27 cellular contexts compared by ENCODE assay signal in genomic region chr11:2878782-2879181, GRCh38. TPM values are rescaled to one million over a fixed set of nuclear protein-coding genes. Genes with fewer than 3 reads are reported as not detected.
DNase-seq lines count a peak whose midpoint lies in the region; ATAC-seq, FAIRE-seq and TF ChIP-seq lines count a peak whose summit lies in the region.
"Had no signal": no experiment of that assay in that cellular context is flagged by ENCODE, and none has a peak within 500 bp of the region (broad histone marks: within the 10 kb centered on the region; RNA-seq: fewer than 3 reads in every experiment).

No MANE protein-coding gene starts in this region.

- H3K79me2 ChIP-seq in K562 (ENCODE audit: control insufficient read depth, insufficient read depth, low read length): no peaks in the 10 kb centered on the region

- no peaks in the 10 kb centered on the region for H3K36me3 ChIP-seq in HEK293 (ENCODE audit: control insufficient read depth in 2 of 2, insufficient read depth in 1 of 2, low read length in 2 of 2)
- no peaks in the 10 kb centered on the region for H3K36me3 ChIP-seq in K562 (ENCODE audit: control insufficient read depth, insufficient read depth, low read length)
- no peaks in the 10 kb centered on the region for H3K36me3 ChIP-seq in MG63
- H3K36me3 ChIP-seq: BE2C, BLaER1 had no signal

- no peaks in the 10 kb centered on the region for H3K9me3 ChIP-seq in HEK293 (ENCODE audit: control insufficient read depth, insufficient read depth, low read depth, low read length)
- H3K9me3 ChIP-seq in K562 (replicated peaks; ENCODE audit: control insufficient read depth, insufficient read depth, low read depth, low read length): peaks cover 6% of the 10 kb centered on the region
- no peaks in the 10 kb centered on the region for H3K9me3 ChIP-seq in MG63
- H3K9me3 ChIP-seq: BE2C had no signal

- no peak for TF ChIP-seq EP300 in K562 (IDR thresholded peaks at IDR 0.05; ENCODE audit: low read length)

- no peak overlapping the region for H3K9ac ChIP-seq in K562 (ENCODE audit: insufficient read depth in 1 of 2, low read depth in 2 of 2, low read length in 2 of 2)
- H3K9ac ChIP-seq: BLaER1 had no signal

- H3K27ac ChIP-seq in HEK293 (ENCODE audit: extremely low read depth, low read depth, low read length): no peak overlapping the region
- no peak overlapping the region for H3K27ac ChIP-seq in K562 (ENCODE audit: extremely low read depth, low read depth, low read length)
- H3K27ac ChIP-seq: BLaER1 had no signal

- no peaks in the 10 kb centered on the region for H3K4me1 ChIP-seq in HEK293 (ENCODE audit: control insufficient read depth, insufficient read depth, low read length)
- peaks cover 0 to 25% of the 10 kb centered on the region in 2 experiments; a peak in 3 of 5 replicates for H3K4me1 ChIP-seq in K562 (replicated peaks in 1 of 2; ENCODE audit: control insufficient read depth in 2 of 2, insufficient read depth in 2 of 2, low read length in 2 of 2)
- H3K4me1 ChIP-seq: BE2C had no signal

- H3K4me2 ChIP-seq in K562 (ENCODE audit: insufficient read depth, low read length): no peak overlapping the region
- H3K4me2 ChIP-seq: BLaER1 had no signal

- peaks cover 22% of the 10 kb centered on the region for H3K9me3 Mint-ChIP-seq in glutamatergic neuron (ENCODE audit: unreplicated experiment)
- H3K9me3 Mint-ChIP-seq in stimulated activated memory B cell treated with anti-CD40 and anti-IgM and Interleukin-4, amounts not matched to agents 10 μg/mL and 1 μg/mL and 100 μg/mL, for 72 hours: no peaks in the 10 kb centered on the region
- H3K9me3 Mint-ChIP-seq: CD8-positive, alpha-beta memory T cell had no signal

- peaks cover 9% of the 10 kb centered on the region for H3K27me3 Mint-ChIP-seq in glutamatergic neuron (ENCODE audit: unreplicated experiment)
- peaks cover 34% of the 10 kb centered on the region for H3K27me3 Mint-ChIP-seq in stimulated activated memory B cell treated with anti-CD40 and anti-IgM and Interleukin-4, amounts not matched to agents 10 μg/mL and 1 μg/mL and 100 μg/mL, for 72 hours

- no peak overlapping the region for H3K4me3 Mint-ChIP-seq in glutamatergic neuron (ENCODE audit: unreplicated experiment)
- H3K4me3 Mint-ChIP-seq in stimulated activated memory B cell treated with anti-CD40 and anti-IgM and Interleukin-4, amounts not matched to agents 10 μg/mL and 1 μg/mL and 100 μg/mL, for 72 hours: no peak overlapping the region
- H3K4me3 Mint-ChIP-seq: CD14-positive monocyte; CD4-positive, alpha-beta memory T cell had no signal

- no peak for TF ChIP-seq POLR2A in K562 (conservative IDR thresholded peaks at IDR 0.05)

- no peak overlapping the region for H2AFZ ChIP-seq in K562 (ENCODE audit: low read depth, low read length)

- intact Hi-C loops in K562 (cut with micrococcal nuclease): no loop called here

- H3K9me1 ChIP-seq in K562 (ENCODE audit: control insufficient read depth, insufficient read depth, low read length): no peaks in the 10 kb centered on the region

- BruUV-seq in K562 (replicated peaks; lab: Mats Ljungman, UMichigan): no TSS peak

- 41% methylated on average over 8 of the region's 8 CpGs for WGBS in K562 (ENCODE audit: insufficient coverage, low coverage, missing lambda C conversion rate)

- CTCF ChIA-PET in HEK293 (lab: Yijun Ruan, JAX) (interaction anchor here (0.7 to 2.7 kb wide), 5 partner anchors 9 to 346 kb away, joined by 4 to 6 read pairs (median 5); no protein-coding TSS in a partner anchor), K562 (lab: Yijun Ruan, JAX; ENCODE audit: low intra/inter-chr PET ratio) (no interaction called here)

- H3K4me3 ChIP-seq in HEK293 (ENCODE audit: low read depth, low read length) (no peak overlapping the region), K562 (no peak overlapping the region), MG63 (no peak overlapping the region), foreskin fibroblast (ENCODE audit: low read depth in 1 of 2, low read length in 2 of 2) (no peak overlapping the region)
- H3K4me3 ChIP-seq: BLaER1, GM12878 had no signal

- no peak for FAIRE-seq in K562 (lab: Jason Lieb, UNC)
- FAIRE-seq: A204.1, GM12878, GM12892, GM18507 had no signal

- TF ChIP-seq CTCF in HEK293 (tag by site-specific recombination; IDR thresholded peaks at IDR 0.05) (no peak), K562 (IDR thresholded peaks at IDR 0.05 in 2 of 3, conservative IDR thresholded peaks at IDR 0.05 in 1 of 3; ENCODE audit: insufficient read depth in 2 of 3, low read depth in 1 of 3, low read length in 3 of 3) (no peak), glutamatergic neuron (IDR thresholded peaks at IDR 0.05; ENCODE audit: partially characterized antibody, unreplicated experiment) (no peak), foreskin fibroblast (IDR thresholded peaks at IDR 0.05; ENCODE audit: low read depth, low read length) (no peak)

- H4K20me1 ChIP-seq in K562 (replicated peaks; ENCODE audit: control insufficient read depth, insufficient read depth, low read length): no peaks in the 10 kb centered on the region

- peak overlapping the region; percentile 11 for H3K27ac Mint-ChIP-seq in glutamatergic neuron (ENCODE audit: unreplicated experiment)
- no peak overlapping the region for H3K27ac Mint-ChIP-seq in stimulated activated memory B cell treated with anti-CD40 and anti-IgM and Interleukin-4, amounts not matched to agents 10 μg/mL and 1 μg/mL and 100 μg/mL, for 72 hours
- H3K27ac Mint-ChIP-seq: CD14-positive monocyte; CD4-positive, alpha-beta memory T cell; CD4-positive, CD25-positive, alpha-beta regulatory T cell had no signal

- H3K36me3 Mint-ChIP-seq in glutamatergic neuron (ENCODE audit: unreplicated experiment): peaks cover 14% of the 10 kb centered on the region
- no peaks in the 10 kb centered on the region for H3K36me3 Mint-ChIP-seq in stimulated activated memory B cell treated with anti-CD40 and anti-IgM and Interleukin-4, amounts not matched to agents 10 μg/mL and 1 μg/mL and 100 μg/mL, for 72 hours

- in situ Hi-C loops in K562 (cut with MboI): no loop called here

- H3K27me3 ChIP-seq in K562 (ENCODE audit: control insufficient read depth in 2 of 2, insufficient read depth in 2 of 2, low read length in 2 of 2) (peaks cover 0 to 12% of the 10 kb centered on the region in 2 experiments; a peak in 1 of 5 replicates), MG63 (no peaks in the 10 kb centered on the region)

- no peak for ATAC-seq in K562
- no peak for ATAC-seq in stimulated activated memory B cell treated with anti-CD40 and anti-IgM and Interleukin-4, amounts not matched to agents 10 μg/mL and 1 μg/mL and 100 μg/mL, for 72 hours
- ATAC-seq: GM12878 had no signal

- DNase-seq in K562 (ENCODE audit: extremely low read depth in 1 of 4, low spot score in 3 of 4): no peak
- no peak for DNase-seq in glutamatergic neuron
- no peak for DNase-seq in MG63
- no peak for DNase-seq in foreskin fibroblast
- DNase-seq: 8988T; ACHN; BE2C; C1 segment of cervical spinal cord; CD4-positive, alpha-beta memory T cell; CD4-positive, CD25-positive, alpha-beta regulatory T cell; CD8-positive, alpha-beta memory T cell; COR-L47; DMS 273 treated with DMSO at 0.1 percent for 48 hours; DMS153; DMS53; DMS79; DND-41; EL; GDM1 had no signal

- H3K4me1 Mint-ChIP-seq in glutamatergic neuron (ENCODE audit: low read depth, unreplicated experiment): peaks cover 16% of the 10 kb centered on the region
- peaks cover 7% of the 10 kb centered on the region for H3K4me1 Mint-ChIP-seq in stimulated activated memory B cell treated with anti-CD40 and anti-IgM and Interleukin-4, amounts not matched to agents 10 μg/mL and 1 μg/mL and 100 μg/mL, for 72 hours

- no peak for TF ChIP-seq RAD21 in K562 (CRISPR knock-in tag; conservative IDR thresholded peaks at IDR 0.05 in 1 of 2, IDR thresholded peaks at IDR 0.05 in 1 of 2)

- POLR2A ChIA-PET in HEK293 (lab: Yijun Ruan, JAX) (no interaction called here), K562 (lab: Yijun Ruan, JAX) (no interaction called here)

RNA-seq across cellular contexts. Expression of gene CDKN1C, which starts 6.8 kb away (rescaled TPM):
- total RNA-seq in K562 (2011; cell fraction: chromatin; rRNA removed; ENCODE audit: low replicate concordance): 7.1 and 13.9 TPM in 2 replicates
- total RNA-seq in K562 (2011; cell fraction: nucleolus; rRNA removed): 20.5 and 24.5 TPM in 2 replicates
- total RNA-seq in K562 (2011; cell fraction: nucleoplasm; rRNA removed): 10.9 and 11.1 TPM in 2 replicates
- 19.2 and 23.5 TPM in 2 replicates for total RNA-seq in K562 (2014; rRNA removed)
- total RNA-seq in K562 (2014; rRNA removed; fragmentation: Illumina TruSeq; extraction: Trizol): 3.5 and 4.0 TPM in 2 replicates
- total RNA-seq in K562 (2015; rRNA removed; fragmentation: Illumina TruSeq; extraction: Trizol): 2.8 and 3.5 TPM in 2 replicates
- total RNA-seq in K562 (2021): 21.1 and 21.9 TPM in 2 replicates
- 9.2 and 17.4 TPM in 2 replicates for polyA plus RNA-seq in K562 (2011; rRNA removed)
- polyA plus RNA-seq in K562 (2011; cell fraction: cytosol; rRNA removed): 12.9 and 29.1 TPM in 2 replicates
- polyA plus RNA-seq in K562 (2011; cell fraction: nucleus; rRNA removed): 25.4 and 25.7 TPM in 2 replicates
- 10.9 and 13.2 TPM in 2 replicates for polyA plus RNA-seq in K562 (2012)
- 3.9 and 5.2 TPM in 2 replicates for polyA plus RNA-seq in K562 (2014; fragmentation: Illumina TruSeq; extraction: Trizol)
- polyA plus RNA-seq in K562 (2014; fragmentation: Nextera tagmentation; extraction: Ambion mirVana): 10 to 100 TPM in 1 of 2 experiments, 1 to 10 TPM in 1; 9.3 to 18.7 TPM
- 11.0 and 13.0 TPM in 2 replicates for polyA plus RNA-seq in K562 (2014; rRNA removed)
- 4.8 and 6.4 TPM in 2 replicates for polyA minus RNA-seq in K562 (2011; rRNA and poly(A)+ RNA removed)
- 11.8 and 22.5 TPM in 2 replicates for polyA minus RNA-seq in K562 (2011; cell fraction: cytosol; rRNA and poly(A)+ RNA removed)
- polyA minus RNA-seq in K562 (2011; cell fraction: nucleus; rRNA and poly(A)+ RNA removed): 7.5 and 8.9 TPM in 2 replicates
- 391 TPM for total RNA-seq in glutamatergic neuron (ENCODE audit: unreplicated experiment)
- 0.56 TPM in 1 of 2 replicates, not detected in the other for total RNA-seq in MG63 (2014; rRNA removed; shearing (Covaris generic); ENCODE audit: low replicate concordance)

RNA-seq across cellular contexts. Expression of gene PHLDA2, which starts 50.4 kb away (rescaled TPM):
- total RNA-seq in K562 (2011; cell fraction: chromatin; rRNA removed; ENCODE audit: low replicate concordance): 3.2 and 7.8 TPM in 2 replicates
- 13.6 and 14.7 TPM in 2 replicates for total RNA-seq in K562 (2011; cell fraction: nucleolus; rRNA removed)
- 5.4 and 5.7 TPM in 2 replicates for total RNA-seq in K562 (2011; cell fraction: nucleoplasm; rRNA removed)
- total RNA-seq in K562 (2014; rRNA removed) (14.8 and 26.2 TPM in 2 replicates), K562 (2014; rRNA removed; fragmentation: Illumina TruSeq; extraction: Trizol) (0.70 and 0.76 TPM in 2 replicates), K562 (2015; rRNA removed; fragmentation: Illumina TruSeq; extraction: Trizol) (5.7 and 6.3 TPM in 2 replicates), K562 (2021) (42.4 and 43.2 TPM in 2 replicates), glutamatergic neuron (ENCODE audit: unreplicated experiment) (1.2 TPM)
- polyA plus RNA-seq in K562 (2011; rRNA removed) (4.7 and 4.9 TPM in 2 replicates), K562 (2014; fragmentation: Illumina TruSeq; extraction: Trizol) (4.0 and 24.8 TPM in 2 replicates), K562 (2014; fragmentation: Nextera tagmentation; extraction: Ambion mirVana) (under 1 TPM; 0.43 to 0.87 TPM), K562 (2014; rRNA removed) (33.6 and 37.8 TPM in 2 replicates)
- 19.3 and 101 TPM in 2 replicates for polyA plus RNA-seq in K562 (2011; cell fraction: cytosol; rRNA removed)
- 10.5 and 21.0 TPM in 2 replicates for polyA plus RNA-seq in K562 (2011; cell fraction: nucleus; rRNA removed)
- 26.8 and 31.0 TPM in 2 replicates for polyA plus RNA-seq in K562 (2012)
- 0.84 and 1.1 TPM in 2 replicates for polyA minus RNA-seq in K562 (2011; rRNA and poly(A)+ RNA removed)
- 14.8 and 27.2 TPM in 2 replicates for polyA minus RNA-seq in K562 (2011; cell fraction: cytosol; rRNA and poly(A)+ RNA removed)
- 11.8 and 14.1 TPM in 2 replicates for polyA minus RNA-seq in K562 (2011; cell fraction: nucleus; rRNA and poly(A)+ RNA removed)
- 4.0 and 26.4 TPM in 2 replicates for total RNA-seq in MG63 (2014; rRNA removed; shearing (Covaris generic); ENCODE audit: low replicate concordance)

Comparison
In these comparisons a context has a peak if more than half of its experiments do, and no peak if none do; other contexts are left out.
1. RNA of gene CDKN1C, which starts 6.8 kb away (total RNA-seq): 391 TPM in glutamatergic neuron (single experiment); 2.8 to 24.5 TPM in K562 and 0.56 TPM in MG63; every median in the first group is over 10 times any median in the second.
2. Of the 44 proteins assayed by ChIP-seq in both K562 and HEK293: peak only in K562: TRIM28; only in HEK293: none; in both: none; in neither: 43.